ENCODE assay signal across 27 cellular contexts in the genomic region with DNA sequence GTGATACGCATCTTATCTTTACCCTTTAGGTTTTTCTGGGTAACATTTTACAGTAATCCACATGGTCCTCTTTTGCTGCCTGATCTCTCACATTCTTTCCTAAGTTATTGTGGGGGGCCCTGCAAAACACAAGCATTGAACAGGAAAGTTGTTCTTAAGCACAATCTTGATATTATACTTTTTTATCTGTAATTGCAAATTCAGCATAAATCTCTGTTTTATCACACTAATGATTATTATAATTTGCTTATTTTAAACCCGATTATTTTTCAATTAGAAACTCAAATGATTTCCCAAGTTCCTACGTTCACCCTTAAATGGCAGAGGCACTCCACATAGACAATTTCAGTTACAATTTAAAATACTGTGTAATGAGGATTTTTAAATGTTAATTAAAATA.
"Had no signal": no experiment of that assay in that cellular context is flagged by ENCODE, and none has a peak within 500 bp of the region (broad histone marks: within the 10 kb centered on the region; RNA-seq: fewer than 3 reads in every experiment).

No MANE protein-coding gene starts in this region.

- DNase-seq: stimulated activated CD4-positive, alpha-beta T cell treated with anti-CD3 and anti-CD28 coated beads, Interleukin-2, amount 100 ng/mL, for 48 hours; stimulated activated CD4-positive, alpha-beta T cell treated with anti-CD3 and anti-CD28 coated beads, Interleukin-4, amount 100 ng/mL, for 1 hour; stimulated activated CD4-positive, alpha-beta T cell treated with anti-CD3 and anti-CD28 coated beads, Interleukin-4, amount 100 ng/mL, for 24 hours; stimulated activated CD4-positive, alpha-beta T cell treated with anti-CD3 and anti-CD28 coated beads, Interleukin-4, amount 100 ng/mL, for 4 hours; stimulated activated CD8-positive, alpha-beta memory T cell treated with anti-CD3 and anti-CD28 coated beads, Interleukin-4, amount 100 ng/mL, for 48 hours; stimulated activated naive B cell treated with anti-CD40 and anti-IgM and Interleukin-4, amounts not matched to agents 10 μg/mL and 1 μg/mL and 100 μg/mL, for 72 hours; stimulated activated naive CD4-positive, alpha-beta T cell; stimulated activated naive CD4-positive, alpha-beta T cell treated with Interleukin-2 at 50 U/mL for 16 hours; stimulated activated naive CD8-positive, alpha-beta T cell treated with anti-CD3 and anti-CD28 coated beads, Interleukin-15, amount 100 ng/mL, for 72 hours; stimulated activated naive CD8-positive, alpha-beta T cell treated with anti-CD3 and anti-CD28 coated beads, Interleukin-15, Interleukin-2, amounts not matched to agents 100 U/mL and 50 U/mL, for 24 hours; stomach; substantia nigra; testis; thyroid gland; tibial artery; transverse colon; trophoblast cell; upper lobe of left lung; upper lobe of right lung; uterus had no signal

- FAIRE-seq: urothelium cell line had no signal

- H3K4me3 ChIP-seq: stomach, suprapubic skin, testis, thoracic aorta, thyroid gland, tibial artery, tibial nerve, transverse colon, upper lobe of left lung, upper lobe of right lung, uterus, vagina had no signal

- ATAC-seq: stimulated activated effector memory CD8-positive, alpha-beta T cell treated with anti-CD3 and anti-CD28 coated beads, Interleukin-12 subunit alpha, Interleukin-12 subunit beta, amount 100 ng/mL, for 72 hours; stimulated activated memory B cell treated with anti-CD40 and anti-IgM and Interleukin-4, amounts not matched to agents 10 μg/mL and 1 μg/mL and 100 μg/mL, for 72 hours; stimulated activated naive B cell treated with anti-CD40 and anti-IgM and Interleukin-4, amounts not matched to agents 10 μg/mL and 1 μg/mL and 100 μg/mL, for 72 hours; stimulated activated naive CD8-positive, alpha-beta T cell treated with anti-CD3 and anti-CD28 coated beads, Interleukin-15, amount 100 ng/mL, for 72 hours; stimulated activated naive CD8-positive, alpha-beta T cell treated with anti-CD3 and anti-CD28 coated beads, Interleukin-15, Interleukin-2, amounts not matched to agents 100 U/mL and 50 U/mL, for 24 hours; upper lobe of right lung had no signal

- H3K9me3 ChIP-seq: stomach, suprapubic skin, testis, thoracic aorta, thyroid gland, tibial artery, tibial nerve, transverse colon, upper lobe of left lung, upper lobe of right lung, uterus, vagina had no signal

- H3K27me3 ChIP-seq: stomach, suprapubic skin, testis, thyroid gland, tibial artery, tibial nerve, transverse colon, upper lobe of left lung, upper lobe of right lung, uterus, vagina had no signal

- H3K4me1 ChIP-seq: stomach, suprapubic skin, testis, thyroid gland, tibial artery, tibial nerve, transverse colon, upper lobe of left lung, upper lobe of right lung, uterus, vagina had no signal

- H3K36me3 ChIP-seq: stomach, suprapubic skin, thoracic aorta, thyroid gland, tibial artery, tibial nerve, transverse colon, upper lobe of left lung, upper lobe of right lung, uterus, vagina had no signal

- H3K27ac ChIP-seq: stomach, suprapubic skin, testis, thoracic aorta, thyroid gland, tibial artery, tibial nerve, transverse colon, upper lobe of left lung, upper lobe of right lung, uterus, vagina had no signal
